8 cellular contexts compared by ENCODE assay signal in the genomic region with DNA sequence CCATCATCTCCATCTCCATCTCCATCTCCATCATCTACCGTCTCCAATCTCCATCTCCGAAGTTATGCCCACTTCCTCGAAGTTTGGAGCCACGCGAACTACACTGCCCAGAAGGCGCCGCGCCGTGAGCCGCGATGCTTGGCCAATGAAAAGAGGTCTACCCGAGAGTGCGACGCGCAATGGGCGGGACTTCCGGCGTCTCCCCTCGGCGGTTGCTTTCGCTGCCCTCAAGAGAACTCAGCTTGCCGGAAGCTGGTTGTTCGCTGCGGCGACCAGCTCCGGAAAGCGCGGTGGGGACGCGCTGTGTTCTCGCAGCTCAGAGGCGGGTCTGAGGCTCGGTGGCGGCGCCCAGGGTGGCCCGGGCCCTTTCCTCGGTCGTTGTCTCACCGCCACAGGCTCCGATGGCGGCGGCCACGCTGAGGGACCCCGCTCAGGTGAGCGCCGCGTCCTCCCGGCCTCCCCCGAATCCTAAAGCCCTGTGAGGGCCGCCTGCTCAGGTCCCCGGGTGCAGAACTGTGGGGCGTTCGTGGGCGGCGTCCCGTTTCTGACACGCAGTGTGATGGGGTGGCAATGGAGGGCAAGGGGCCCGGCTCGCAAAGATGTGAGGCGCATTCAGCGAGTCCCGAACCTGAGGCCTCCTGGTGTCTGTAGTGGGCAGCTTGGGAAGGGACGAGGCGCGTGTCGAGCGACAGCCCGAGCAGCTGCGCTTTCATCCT. TPM values are rescaled to one million over a fixed set of nuclear protein-coding genes. Genes with fewer than 3 reads are reported as not detected.
DNase-seq lines count a peak whose midpoint lies in the region; ATAC-seq and TF ChIP-seq lines count a peak whose summit lies in the region.
"Not testable (repeated sequence)": the region's sequence is repeated elsewhere in the genome, so short reads cannot be mapped to it uniquely, and the experiment has no call there.

A gene (plus strand): TSS at position 259 of the 716 bp plus-strand sequence. CDS start 143 bp downstream, at position 402.

- peaks cover 17% of the 10 kb centered on the region for H3K4me1 Mint-ChIP-seq in activated CD8-positive, alpha-beta memory T cell treated with anti-CD3 and anti-CD28 coated beads, Interleukin-2, amount 10 ng/mL, durations not matched to agents 7 days and 5 days
- H3K4me1 Mint-ChIP-seq in endothelial cell (ENCODE audit: unreplicated experiment), result peaks cover 15% of the 10 kb centered on the region
- H3K4me1 Mint-ChIP-seq in mesothelial cell of epicardium, result not testable (repeated sequence)

- peak; percentile 93 for ATAC-seq in GM21360 (IDR thresholded peaks at IDR 0.05; ENCODE audit: unreplicated experiment)
- peak; percentile 96 for ATAC-seq in activated CD8-positive, alpha-beta memory T cell treated with anti-CD3 and anti-CD28 coated beads, Interleukin-2, amount 10 ng/mL, durations not matched to agents 7 days and 5 days

- not testable (repeated sequence) for TF ChIP-seq CTCF in endothelial cell (IDR thresholded peaks at IDR 0.05; ENCODE audit: unreplicated experiment); mesothelial cell of epicardium (IDR thresholded peaks at IDR 0.05; ENCODE audit: unreplicated experiment)

- peaks cover 35% of the 10 kb centered on the region for H3K9me3 Mint-ChIP-seq in activated CD8-positive, alpha-beta memory T cell treated with anti-CD3 and anti-CD28 coated beads, Interleukin-2, amount 10 ng/mL, durations not matched to agents 7 days and 5 days (ENCODE audit: low read depth)
- H3K9me3 Mint-ChIP-seq in endothelial cell (ENCODE audit: unreplicated experiment), result not testable (repeated sequence)
- peaks cover 62% of the 10 kb centered on the region for H3K9me3 Mint-ChIP-seq in mesothelial cell of epicardium

- H3K36me3 Mint-ChIP-seq in activated CD8-positive, alpha-beta memory T cell treated with anti-CD3 and anti-CD28 coated beads, Interleukin-2, amount 10 ng/mL, durations not matched to agents 7 days and 5 days, result peaks cover 58% of the 10 kb centered on the region
- H3K36me3 Mint-ChIP-seq in endothelial cell (ENCODE audit: low read depth, unreplicated experiment) (peaks cover 41% of the 10 kb centered on the region), mesothelial cell of epicardium (peaks cover 64% of the 10 kb centered on the region)

- H3K27ac Mint-ChIP-seq in activated CD8-positive, alpha-beta memory T cell treated with anti-CD3 and anti-CD28 coated beads, Interleukin-2, amount 10 ng/mL, durations not matched to agents 7 days and 5 days, result peak within 1 kb of the TSS; percentile 92
- H3K27ac Mint-ChIP-seq in endothelial cell (ENCODE audit: unreplicated experiment) (peak within 1 kb of the TSS; percentile 28), mesothelial cell of epicardium (peak within 1 kb of the TSS; percentile 60)

- CTCF ChIA-PET in activated CD8-positive, alpha-beta memory T cell treated with anti-CD3 and anti-CD28 coated beads, Interleukin-2, amount 10 ng/mL, durations not matched to agents 7 days and 5 days (lab: Charles Lee), result not testable (repeated sequence)

- peak within 1 kb of the TSS; percentile 77 for H3K4me3 Mint-ChIP-seq in activated CD8-positive, alpha-beta memory T cell treated with anti-CD3 and anti-CD28 coated beads, Interleukin-2, amount 10 ng/mL, durations not matched to agents 7 days and 5 days
- H3K4me3 Mint-ChIP-seq in endothelial cell (ENCODE audit: unreplicated experiment), result peak within 1 kb of the TSS; percentile 89
- peak within 1 kb of the TSS; percentile 67 for H3K4me3 Mint-ChIP-seq in mesothelial cell of epicardium

- not testable (repeated sequence) for H3K27me3 Mint-ChIP-seq in activated CD8-positive, alpha-beta memory T cell treated with anti-CD3 and anti-CD28 coated beads, Interleukin-2, amount 10 ng/mL, durations not matched to agents 7 days and 5 days; endothelial cell (ENCODE audit: unreplicated experiment); mesothelial cell of epicardium (ENCODE audit: low read depth)

- peak; percentile 78 for DNase-seq in COLO668 (lab: John Stamatoyannopoulos, UW; ENCODE audit: unreplicated experiment)
- DNase-seq in HT1080 (ENCODE audit: low read depth), result peak; percentile 92
- DNase-seq in NOMO-1 treated with dmso at 0.1 percent for 144 hours (lab: John Stamatoyannopoulos, UW; ENCODE audit: unreplicated experiment), result peak; percentile 86
- peak; percentile 98 for DNase-seq in activated CD8-positive, alpha-beta memory T cell treated with anti-CD3 and anti-CD28 coated beads, Interleukin-2, amount 10 ng/mL, durations not matched to agents 7 days and 5 days
- peak; percentile 94 for DNase-seq in endothelial cell (ENCODE audit: low spot score)
- peak; percentile 86 to 90 for DNase-seq in mesothelial cell of epicardium (ENCODE audit: low spot score in 2 of 2, unreplicated experiment in 2 of 2)
- DNase-seq in stimulated activated CD8-positive, alpha-beta memory T cell treated with anti-CD3 and anti-CD28 coated beads, Interleukin-15, amount 100 ng/mL, for 24 hours (ENCODE audit: low read depth), result peak; percentile 96

RNA-seq across cellular contexts. Expression of the gene that starts here (rescaled TPM):
- 21.9 and 22.3 TPM in 2 replicates for total RNA-seq in HT1080 (2014; rRNA removed; shearing (Covaris generic))
- 9.3 and 13.1 TPM in 2 replicates for polyA plus RNA-seq in HT1080 (2015; cell fraction: cytosol; rRNA removed)
- polyA plus RNA-seq in HT1080 (2015; cell fraction: nucleus; rRNA removed), result 17.9 and 25.8 TPM in 2 replicates
- total RNA-seq in activated CD8-positive, alpha-beta memory T cell treated with anti-CD3 and anti-CD28 coated beads, Interleukin-2, amount 10 ng/mL, durations not matched to agents 7 days and 5 days, result 1 to 10 TPM; 8.5 to 9.7 TPM
- 9.7 TPM for total RNA-seq in endothelial cell (ENCODE audit: unreplicated experiment)
- 9.3 to 9.7 TPM (median 9.4 TPM) in 3 replicates for total RNA-seq in mesothelial cell of epicardium

Comparison
In these comparisons a context has a peak if more than half of its experiments do, and no peak if none do; other contexts are left out.
1. Peak in every context shown above with its lines: DNase-seq and ATAC-seq.
2. H3K27ac Mint-ChIP-seq: peak in every context shown above with its lines; median percentile 92 in activated CD8-positive, alpha-beta memory T cell treated with anti-CD3 and anti-CD28 coated beads, Interleukin-2, amount 10 ng/mL, durations not matched to agents 7 days and 5 days; 60 in mesothelial cell of epicardium; 28 in endothelial cell.